8 cellular contexts compared by ENCODE assay signal in the genomic region with DNA sequence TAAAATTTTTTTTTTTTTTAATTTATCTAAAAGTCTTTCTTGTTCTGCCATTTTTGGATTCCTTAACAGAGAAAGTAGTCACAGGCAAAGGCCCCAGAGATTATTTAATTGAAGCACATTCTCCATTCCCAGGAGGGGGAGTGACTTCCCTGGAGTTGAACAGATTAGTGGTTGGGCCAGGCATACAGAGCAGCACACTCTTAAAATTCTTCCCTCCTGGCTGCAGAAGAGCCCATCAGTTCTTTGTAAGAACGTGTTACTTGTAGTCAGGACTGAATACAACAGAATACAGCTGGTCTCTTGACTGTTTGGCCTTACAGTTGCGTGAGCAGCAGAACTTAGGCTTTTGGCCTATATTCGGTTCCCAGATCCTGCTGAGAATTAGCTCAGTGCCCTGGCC. TPM values are rescaled to one million over a fixed set of nuclear protein-coding genes. Genes with fewer than 3 reads are reported as not detected.
DNase-seq lines count a peak whose midpoint lies in the region; ATAC-seq and TF ChIP-seq lines count a peak whose summit lies in the region.

No MANE protein-coding gene starts in this region.

- no peaks in the 10 kb centered on the region for H3K9me2 ChIP-seq in GM23248 (ENCODE audit: insufficient read depth)

- ATAC-seq in SK-N-SH treated with all-trans-retinoic acid at 6 μM for 48 hours, result peak; percentile 3; the same call in 1 of the 3 replicates
- no peak for ATAC-seq in HG03139 (IDR thresholded peaks at IDR 0.05; ENCODE audit: unreplicated experiment)

- DNase-seq in GM23248, result peak; percentile 64
- DNase-seq in fibroblast of lung (ENCODE audit: low read depth in 2 of 2), result peak; percentile 58 to 68
- peak; percentile 17 for DNase-seq in retina
- no peak for DNase-seq in GM10248 (ENCODE audit: extremely low spot score)
- DNase-seq in stimulated activated CD4-positive, alpha-beta T cell treated with anti-CD3 and anti-CD28 coated beads, Interleukin-4, amount 100 ng/mL, for 1 hour, result no peak
- no peak for DNase-seq in MV-4-11 (lab: John Stamatoyannopoulos, UW)

- WGBS in GM23248 (ENCODE audit: low coverage in 1 of 2, low lambda C conversion rate in 2 of 2, missing lambda C conversion rate in 2 of 2), 2 experiments, result 0% methylated on average over 3 of the region's 3 CpGs

- H3K36me3 ChIP-seq in GM23248 (ENCODE audit: low read depth), result peaks cover 9% of the 10 kb centered on the region; the same call in 1 of the 2 replicates
- peaks cover 4% of the 10 kb centered on the region for H3K36me3 ChIP-seq in fibroblast of lung (ENCODE audit: control insufficient read depth, insufficient read depth, low read length)

- peak overlapping the region; percentile 96 for H3K9ac ChIP-seq in GM23248
- peak overlapping the region; percentile 20 for H3K9ac ChIP-seq in fibroblast of lung (ENCODE audit: insufficient read depth, low read length)

- peaks cover 67% of the 10 kb centered on the region for H3F3A ChIP-seq in GM23248 (ENCODE audit: insufficient read depth)

- no peaks in the 10 kb centered on the region for H3K9me3 ChIP-seq in GM23248 (ENCODE audit: low read depth)
- H3K9me3 ChIP-seq in fibroblast of lung (ENCODE audit: control insufficient read depth, insufficient read depth, low read depth, low read length), result no peaks in the 10 kb centered on the region

- in situ Hi-C loops in GM23248 (cut with MboI), result no loop called here

- CTCF ChIA-PET in GM10248 (lab: Yijun Ruan, JAX), result interaction anchor here (1.0 to 7.5 kb wide), 6 partner anchors 9 to 44 kb away, joined by 3 to 51 read pairs (median 4); no protein-coding TSS in a partner anchor

- H3K4me3 ChIP-seq in GM23248 (peak overlapping the region; percentile 94), fibroblast of lung (replicated peaks in 1 of 4; ENCODE audit: control extremely low read depth in 1 of 4, insufficient read depth in 1 of 4, low read depth in 3 of 4, low read length in 4 of 4) (peak overlapping the region; percentile 59 to 87 (median 79))

- H4K20me1 ChIP-seq in GM23248 (ENCODE audit: insufficient read depth), result peaks cover 16% of the 10 kb centered on the region
- peaks cover 2% of the 10 kb centered on the region for H4K20me1 ChIP-seq in fibroblast of lung (ENCODE audit: control insufficient read depth, extremely low read depth, insufficient read depth, low read length)

- POLR2A ChIA-PET in GM10248 (lab: Yijun Ruan, JAX), result no interaction called here

- H3K4me2 ChIP-seq in GM23248 (ENCODE audit: unreplicated experiment), result peak overlapping the region; percentile 98
- H3K4me2 ChIP-seq in fibroblast of lung (ENCODE audit: extremely low read depth, insufficient read depth, low read length), result peak overlapping the region; percentile 100

- TF ChIP-seq CTCF in fibroblast of lung (conservative IDR thresholded peaks at IDR 0.05 in 1 of 2, IDR thresholded peaks at IDR 0.05 in 1 of 2; ENCODE audit: low read depth in 1 of 2, low read length in 2 of 2) (no peak), GM10248 (IDR thresholded peaks at IDR 0.05; ENCODE audit: control extremely low read depth, extremely low read depth, low read depth, missing control alignments) (no peak)

- H3K27ac ChIP-seq in GM23248 (peak overlapping the region; percentile 97), fibroblast of lung (ENCODE audit: insufficient read depth, low read length) (peak overlapping the region; percentile 97)

- H2AFZ ChIP-seq in GM23248, result no peak overlapping the region
- H2AFZ ChIP-seq in fibroblast of lung (ENCODE audit: low read length), result no peak overlapping the region

- H3K79me2 ChIP-seq in GM23248 (ENCODE audit: insufficient read depth) (peaks cover 67% of the 10 kb centered on the region), fibroblast of lung (ENCODE audit: control insufficient read depth, insufficient read depth, low read length) (peaks cover 64% of the 10 kb centered on the region)

- H3K27me3 ChIP-seq in GM23248 (replicated peaks; ENCODE audit: insufficient read depth) (no peaks in the 10 kb centered on the region), fibroblast of lung (ENCODE audit: control insufficient read depth, insufficient read depth, low read length) (no peaks in the 10 kb centered on the region)

- H3K4me1 ChIP-seq in GM23248 (ENCODE audit: insufficient read depth) (peaks cover 56% of the 10 kb centered on the region), fibroblast of lung (ENCODE audit: control insufficient read depth, extremely low read depth, insufficient read depth, low read length) (peaks cover 22% of the 10 kb centered on the region)

TF ChIP-seq in SK-N-SH treated with all-trans-retinoic acid at 6 μM for 48 hours, 23 proteins besides CTCF, POLR2A, EP300 and RAD21:
- TF ChIP-seq ARNTL (CRISPR knock-in tag; IDR thresholded peaks at IDR 0.05; ENCODE audit: borderline replicate concordance, low read depth) (no peak), ISL1 (CRISPR knock-in tag; IDR thresholded peaks at IDR 0.05) (no peak), ZNF565 (CRISPR knock-in tag; conservative IDR thresholded peaks at IDR 0.05; ENCODE audit: low read depth) (no peak), RARB (CRISPR knock-in tag; IDR thresholded peaks at IDR 0.05) (no peak), BACH2 (CRISPR knock-in tag; IDR thresholded peaks at IDR 0.05; ENCODE audit: borderline replicate concordance) (no peak)
- TF ChIP-seq, protein P1, sequence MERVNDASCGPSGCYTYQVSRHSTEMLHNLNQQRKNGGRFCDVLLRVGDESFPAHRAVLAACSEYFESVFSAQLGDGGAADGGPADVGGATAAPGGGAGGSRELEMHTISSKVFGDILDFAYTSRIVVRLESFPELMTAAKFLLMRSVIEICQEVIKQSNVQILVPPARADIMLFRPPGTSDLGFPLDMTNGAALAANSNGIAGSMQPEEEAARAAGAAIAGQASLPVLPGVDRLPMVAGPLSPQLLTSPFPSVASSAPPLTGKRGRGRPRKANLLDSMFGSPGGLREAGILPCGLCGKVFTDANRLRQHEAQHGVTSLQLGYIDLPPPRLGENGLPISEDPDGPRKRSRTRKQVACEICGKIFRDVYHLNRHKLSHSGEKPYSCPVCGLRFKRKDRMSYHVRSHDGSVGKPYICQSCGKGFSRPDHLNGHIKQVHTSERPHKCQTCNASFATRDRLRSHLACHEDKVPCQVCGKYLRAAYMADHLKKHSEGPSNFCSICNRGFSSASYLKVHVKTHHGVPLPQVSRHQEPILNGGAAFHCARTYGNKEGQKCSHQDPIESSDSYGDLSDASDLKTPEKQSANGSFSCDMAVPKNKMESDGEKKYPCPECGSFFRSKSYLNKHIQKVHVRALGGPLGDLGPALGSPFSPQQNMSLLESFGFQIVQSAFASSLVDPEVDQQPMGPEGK (CRISPR knock-in tag; IDR thresholded peaks at IDR 0.05; ENCODE audit: borderline replicate concordance), result no peak
- TF ChIP-seq, protein P2, sequence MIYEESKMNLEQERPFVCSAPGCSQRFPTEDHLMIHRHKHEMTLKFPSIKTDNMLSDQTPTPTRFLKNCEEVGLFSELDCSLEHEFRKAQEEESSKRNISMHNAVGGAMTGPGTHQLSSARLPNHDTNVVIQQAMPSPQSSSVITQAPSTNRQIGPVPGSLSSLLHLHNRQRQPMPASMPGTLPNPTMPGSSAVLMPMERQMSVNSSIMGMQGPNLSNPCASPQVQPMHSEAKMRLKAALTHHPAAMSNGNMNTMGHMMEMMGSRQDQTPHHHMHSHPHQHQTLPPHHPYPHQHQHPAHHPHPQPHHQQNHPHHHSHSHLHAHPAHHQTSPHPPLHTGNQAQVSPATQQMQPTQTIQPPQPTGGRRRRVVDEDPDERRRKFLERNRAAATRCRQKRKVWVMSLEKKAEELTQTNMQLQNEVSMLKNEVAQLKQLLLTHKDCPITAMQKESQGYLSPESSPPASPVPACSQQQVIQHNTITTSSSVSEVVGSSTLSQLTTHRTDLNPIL (CRISPR knock-in tag; IDR thresholded peaks at IDR 0.05; ENCODE audit: low read depth), result no peak

RNA-seq across cellular contexts. Expression of a gene that starts 1.8 kb away (rescaled TPM):
- total RNA-seq in GM23248 (2014; rRNA removed; shearing (Covaris generic)), result 152 and 161 TPM in 2 replicates
- 81.9 and 85.2 TPM in 2 replicates for polyA plus RNA-seq in GM23248 (2016; fragmentation: Nextera tagmentation; extraction: Ambion mirVana)
- total RNA-seq in fibroblast of lung, result 93.7 and 103 TPM in 2 replicates
- polyA plus RNA-seq in fibroblast of lung, result 67.7 and 70.3 TPM in 2 replicates
- 42.8 and 48.0 TPM in 2 replicates for polyA plus RNA-seq in fibroblast of lung (2012)
- 127 and 143 TPM in 2 replicates for polyA minus RNA-seq in fibroblast of lung (ENCODE audit: low replicate concordance)

RNA-seq across cellular contexts. Expression of a gene that starts 40.0 kb away (rescaled TPM):
- total RNA-seq in GM23248 (2014; rRNA removed; shearing (Covaris generic)), result 37.3 and 40.3 TPM in 2 replicates
- polyA plus RNA-seq in GM23248 (2016; fragmentation: Nextera tagmentation; extraction: Ambion mirVana) (3.4 and 3.5 TPM in 2 replicates), fibroblast of lung (15.1 and 21.1 TPM in 2 replicates)
- total RNA-seq in fibroblast of lung, result 25.4 and 32.2 TPM in 2 replicates
- 19.6 and 25.9 TPM in 2 replicates for polyA plus RNA-seq in fibroblast of lung (2012)
- 45.1 and 47.2 TPM in 2 replicates for polyA minus RNA-seq in fibroblast of lung (ENCODE audit: low replicate concordance)

Comparison
In these comparisons a context has a peak if more than half of its experiments do, and no peak if none do; other contexts are left out.
1. DNase-seq: peak in GM23248 (single experiment), fibroblast of lung (2 of 2) and retina (single experiment); none in GM10248 (single experiment), stimulated activated CD4-positive, alpha-beta T cell treated with anti-CD3 and anti-CD28 coated beads, Interleukin-4, amount 100 ng/mL, for 1 hour (single experiment) and MV-4-11 (single experiment).